ENCODE assay signal across 1 cellular context in the genomic region with DNA sequence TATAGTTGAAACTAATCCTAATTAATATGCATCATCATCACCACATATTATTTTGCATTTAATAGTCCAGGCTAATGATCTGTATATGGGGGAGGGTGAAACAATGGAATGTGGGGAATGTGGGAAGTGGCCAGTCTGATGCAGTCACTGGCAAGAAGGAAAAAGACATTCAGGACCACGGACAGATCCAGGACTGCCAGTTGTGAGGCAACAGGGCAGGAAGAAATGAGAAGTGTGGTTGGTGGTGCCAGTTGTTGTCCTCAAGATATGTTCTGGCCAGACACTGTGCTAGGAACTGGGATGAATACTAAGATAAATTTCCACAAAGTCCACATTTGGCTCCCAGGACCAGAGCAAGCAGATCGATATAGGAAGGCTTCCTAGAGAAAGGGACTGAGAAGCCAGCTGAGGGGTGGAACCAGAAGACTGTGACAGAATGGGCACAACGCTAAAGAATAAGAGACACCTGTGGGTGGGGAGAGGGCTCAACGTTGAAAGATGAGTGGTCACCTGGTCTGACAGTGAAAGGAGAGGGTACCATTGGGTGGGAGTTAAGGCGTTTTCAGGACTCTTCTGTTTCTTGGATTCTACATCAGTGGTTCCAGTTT.
TF ChIP-seq lines count a peak whose summit lies in the region.

No MANE protein-coding gene starts in this region.

TF ChIP-seq in HepG2, 621 proteins besides CTCF, POLR2A, EP300 and RAD21 (continued from another document and continues in another):
- no peak; the same call in 1 of the 2 replicates for TF ChIP-seq NFKB2 (CRISPR knock-in tag; IDR thresholded peaks at IDR 0.05; ENCODE audit: borderline replicate concordance)
- TF ChIP-seq, protein P1, sequence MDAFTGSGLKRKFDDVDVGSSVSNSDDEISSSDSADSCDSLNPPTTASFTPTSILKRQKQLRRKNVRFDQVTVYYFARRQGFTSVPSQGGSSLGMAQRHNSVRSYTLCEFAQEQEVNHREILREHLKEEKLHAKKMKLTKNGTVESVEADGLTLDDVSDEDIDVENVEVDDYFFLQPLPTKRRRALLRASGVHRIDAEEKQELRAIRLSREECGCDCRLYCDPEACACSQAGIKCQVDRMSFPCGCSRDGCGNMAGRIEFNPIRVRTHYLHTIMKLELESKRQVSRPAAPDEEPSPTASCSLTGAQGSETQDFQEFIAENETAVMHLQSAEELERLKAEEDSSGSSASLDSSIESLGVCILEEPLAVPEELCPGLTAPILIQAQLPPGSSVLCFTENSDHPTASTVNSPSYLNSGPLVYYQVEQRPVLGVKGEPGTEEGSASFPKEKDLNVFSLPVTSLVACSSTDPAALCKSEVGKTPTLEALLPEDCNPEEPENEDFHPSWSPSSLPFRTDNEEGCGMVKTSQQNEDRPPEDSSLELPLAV (CRISPR knock-in tag; conservative IDR thresholded peaks at IDR 0.05; ENCODE audit: low read depth): no peak
- TF ChIP-seq ZNF331 (CRISPR knock-in tag; IDR thresholded peaks at IDR 0.05): peak; percentile 79
- no peak for TF ChIP-seq ARNT (IDR thresholded peaks at IDR 0.05)
- TF ChIP-seq, protein P2, sequence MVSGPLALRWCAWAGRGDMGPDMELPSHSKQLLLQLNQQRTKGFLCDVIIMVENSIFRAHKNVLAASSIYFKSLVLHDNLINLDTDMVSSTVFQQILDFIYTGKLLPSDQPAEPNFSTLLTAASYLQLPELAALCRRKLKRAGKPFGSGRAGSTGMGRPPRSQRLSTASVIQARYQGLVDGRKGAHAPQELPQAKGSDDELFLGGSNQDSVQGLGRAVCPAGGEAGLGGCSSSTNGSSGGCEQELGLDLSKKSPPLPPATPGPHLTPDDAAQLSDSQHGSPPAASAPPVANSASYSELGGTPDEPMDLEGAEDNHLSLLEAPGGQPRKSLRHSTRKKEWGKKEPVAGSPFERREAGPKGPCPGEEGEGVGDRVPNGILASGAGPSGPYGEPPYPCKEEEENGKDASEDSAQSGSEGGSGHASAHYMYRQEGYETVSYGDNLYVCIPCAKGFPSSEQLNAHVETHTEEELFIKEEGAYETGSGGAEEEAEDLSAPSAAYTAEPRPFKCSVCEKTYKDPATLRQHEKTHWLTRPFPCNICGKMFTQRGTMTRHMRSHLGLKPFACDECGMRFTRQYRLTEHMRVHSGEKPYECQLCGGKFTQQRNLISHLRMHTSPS (CRISPR knock-in tag; IDR thresholded peaks at IDR 0.05; ENCODE audit: low read depth): no peak
- TF ChIP-seq ZNF703 (CRISPR knock-in tag; IDR thresholded peaks at IDR 0.05; ENCODE audit: borderline replicate concordance): no peak
- 0 out of 2 replicates have a peak, but pooled peaks have one; percentile 33 for TF ChIP-seq ZNF451 (CRISPR knock-in tag; IDR thresholded peaks at IDR 0.05)
- TF ChIP-seq ZMYM3 (CRISPR knock-in tag; IDR thresholded peaks at IDR 0.05): no peak
- TF ChIP-seq IKZF1 (IDR thresholded peaks at IDR 0.05): no peak
- TF ChIP-seq, protein P3, sequence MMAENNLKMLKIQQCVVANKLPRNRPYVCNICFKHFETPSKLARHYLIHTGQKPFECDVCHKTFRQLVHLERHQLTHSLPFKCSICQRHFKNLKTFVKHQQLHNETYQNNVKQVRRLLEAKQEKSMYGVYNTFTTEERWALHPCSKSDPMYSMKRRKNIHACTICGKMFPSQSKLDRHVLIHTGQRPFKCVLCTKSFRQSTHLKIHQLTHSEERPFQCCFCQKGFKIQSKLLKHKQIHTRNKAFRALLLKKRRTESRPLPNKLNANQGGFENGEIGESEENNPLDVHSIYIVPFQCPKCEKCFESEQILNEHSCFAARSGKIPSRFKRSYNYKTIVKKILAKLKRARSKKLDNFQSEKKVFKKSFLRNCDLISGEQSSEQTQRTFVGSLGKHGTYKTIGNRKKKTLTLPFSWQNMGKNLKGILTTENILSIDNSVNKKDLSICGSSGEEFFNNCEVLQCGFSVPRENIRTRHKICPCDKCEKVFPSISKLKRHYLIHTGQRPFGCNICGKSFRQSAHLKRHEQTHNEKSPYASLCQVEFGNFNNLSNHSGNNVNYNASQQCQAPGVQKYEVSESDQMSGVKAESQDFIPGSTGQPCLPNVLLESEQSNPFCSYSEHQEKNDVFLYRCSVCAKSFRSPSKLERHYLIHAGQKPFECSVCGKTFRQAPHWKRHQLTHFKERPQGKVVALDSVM (CRISPR knock-in tag; IDR thresholded peaks at IDR 0.05): no peak
- no peak for TF ChIP-seq ZMYM2 (CRISPR knock-in tag; IDR thresholded peaks at IDR 0.05)
- TF ChIP-seq, protein P4, sequence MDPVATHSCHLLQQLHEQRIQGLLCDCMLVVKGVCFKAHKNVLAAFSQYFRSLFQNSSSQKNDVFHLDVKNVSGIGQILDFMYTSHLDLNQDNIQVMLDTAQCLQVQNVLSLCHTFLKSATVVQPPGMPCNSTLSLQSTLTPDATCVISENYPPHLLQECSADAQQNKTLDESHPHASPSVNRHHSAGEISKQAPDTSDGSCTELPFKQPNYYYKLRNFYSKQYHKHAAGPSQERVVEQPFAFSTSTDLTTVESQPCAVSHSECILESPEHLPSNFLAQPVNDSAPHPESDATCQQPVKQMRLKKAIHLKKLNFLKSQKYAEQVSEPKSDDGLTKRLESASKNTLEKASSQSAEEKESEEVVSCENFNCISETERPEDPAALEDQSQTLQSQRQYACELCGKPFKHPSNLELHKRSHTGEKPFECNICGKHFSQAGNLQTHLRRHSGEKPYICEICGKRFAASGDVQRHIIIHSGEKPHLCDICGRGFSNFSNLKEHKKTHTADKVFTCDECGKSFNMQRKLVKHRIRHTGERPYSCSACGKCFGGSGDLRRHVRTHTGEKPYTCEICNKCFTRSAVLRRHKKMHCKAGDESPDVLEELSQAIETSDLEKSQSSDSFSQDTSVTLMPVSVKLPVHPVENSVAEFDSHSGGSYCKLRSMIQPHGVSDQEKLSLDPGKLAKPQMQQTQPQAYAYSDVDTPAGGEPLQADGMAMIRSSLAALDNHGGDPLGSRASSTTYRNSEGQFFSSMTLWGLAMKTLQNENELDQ (CRISPR knock-in tag; IDR thresholded peaks at IDR 0.05; ENCODE audit: borderline replicate concordance): peak; percentile 86; the same call in 1 of the 2 replicates
- TF ChIP-seq EZH2 (conservative IDR thresholded peaks at IDR 0.05; ENCODE audit: low read depth, low read length): no peak
- TF ChIP-seq, protein P5, sequence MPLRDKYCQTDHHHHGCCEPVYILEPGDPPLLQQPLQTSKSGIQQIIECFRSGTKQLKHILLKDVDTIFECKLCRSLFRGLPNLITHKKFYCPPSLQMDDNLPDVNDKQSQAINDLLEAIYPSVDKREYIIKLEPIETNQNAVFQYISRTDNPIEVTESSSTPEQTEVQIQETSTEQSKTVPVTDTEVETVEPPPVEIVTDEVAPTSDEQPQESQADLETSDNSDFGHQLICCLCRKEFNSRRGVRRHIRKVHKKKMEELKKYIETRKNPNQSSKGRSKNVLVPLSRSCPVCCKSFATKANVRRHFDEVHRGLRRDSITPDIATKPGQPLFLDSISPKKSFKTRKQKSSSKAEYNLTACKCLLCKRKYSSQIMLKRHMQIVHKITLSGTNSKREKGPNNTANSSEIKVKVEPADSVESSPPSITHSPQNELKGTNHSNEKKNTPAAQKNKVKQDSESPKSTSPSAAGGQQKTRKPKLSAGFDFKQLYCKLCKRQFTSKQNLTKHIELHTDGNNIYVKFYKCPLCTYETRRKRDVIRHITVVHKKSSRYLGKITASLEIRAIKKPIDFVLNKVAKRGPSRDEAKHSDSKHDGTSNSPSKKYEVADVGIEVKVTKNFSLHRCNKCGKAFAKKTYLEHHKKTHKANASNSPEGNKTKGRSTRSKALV (CRISPR knock-in tag; IDR thresholded peaks at IDR 0.05): 0 out of 2 replicates have a peak, but pooled peaks have one; percentile 35
- TF ChIP-seq, protein P6, sequence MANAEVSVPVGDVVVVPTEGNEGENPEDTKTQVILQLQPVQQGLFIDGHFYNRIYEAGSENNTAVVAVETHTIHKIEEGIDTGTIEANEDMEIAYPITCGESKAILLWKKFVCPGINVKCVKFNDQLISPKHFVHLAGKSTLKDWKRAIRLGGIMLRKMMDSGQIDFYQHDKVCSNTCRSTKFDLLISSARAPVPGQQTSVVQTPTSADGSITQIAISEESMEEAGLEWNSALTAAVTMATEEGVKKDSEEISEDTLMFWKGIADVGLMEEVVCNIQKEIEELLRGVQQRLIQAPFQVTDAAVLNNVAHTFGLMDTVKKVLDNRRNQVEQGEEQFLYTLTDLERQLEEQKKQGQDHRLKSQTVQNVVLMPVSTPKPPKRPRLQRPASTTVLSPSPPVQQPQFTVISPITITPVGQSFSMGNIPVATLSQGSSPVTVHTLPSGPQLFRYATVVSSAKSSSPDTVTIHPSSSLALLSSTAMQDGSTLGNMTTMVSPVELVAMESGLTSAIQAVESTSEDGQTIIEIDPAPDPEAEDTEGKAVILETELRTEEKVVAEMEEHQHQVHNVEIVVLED (CRISPR knock-in tag; IDR thresholded peaks at IDR 0.05; ENCODE audit: borderline replicate concordance): no peak
- TF ChIP-seq, protein P7, sequence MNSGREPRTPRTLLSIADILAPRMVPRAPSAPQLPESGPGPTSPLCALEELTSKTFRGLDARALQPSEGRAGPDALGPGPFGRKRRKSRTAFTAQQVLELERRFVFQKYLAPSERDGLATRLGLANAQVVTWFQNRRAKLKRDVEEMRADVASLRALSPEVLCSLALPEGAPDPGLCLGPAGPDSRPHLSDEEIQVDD (CRISPR knock-in tag; IDR thresholded peaks at IDR 0.05; ENCODE audit: borderline replicate concordance): no peak
- TF ChIP-seq GATA4 (IDR thresholded peaks at IDR 0.05; ENCODE audit: borderline replicate concordance, low read depth): no peak
- TF ChIP-seq MXD4 (CRISPR knock-in tag; IDR thresholded peaks at IDR 0.05): no peak; the same call in 1 of the 2 replicates
- TF ChIP-seq, protein P8, sequence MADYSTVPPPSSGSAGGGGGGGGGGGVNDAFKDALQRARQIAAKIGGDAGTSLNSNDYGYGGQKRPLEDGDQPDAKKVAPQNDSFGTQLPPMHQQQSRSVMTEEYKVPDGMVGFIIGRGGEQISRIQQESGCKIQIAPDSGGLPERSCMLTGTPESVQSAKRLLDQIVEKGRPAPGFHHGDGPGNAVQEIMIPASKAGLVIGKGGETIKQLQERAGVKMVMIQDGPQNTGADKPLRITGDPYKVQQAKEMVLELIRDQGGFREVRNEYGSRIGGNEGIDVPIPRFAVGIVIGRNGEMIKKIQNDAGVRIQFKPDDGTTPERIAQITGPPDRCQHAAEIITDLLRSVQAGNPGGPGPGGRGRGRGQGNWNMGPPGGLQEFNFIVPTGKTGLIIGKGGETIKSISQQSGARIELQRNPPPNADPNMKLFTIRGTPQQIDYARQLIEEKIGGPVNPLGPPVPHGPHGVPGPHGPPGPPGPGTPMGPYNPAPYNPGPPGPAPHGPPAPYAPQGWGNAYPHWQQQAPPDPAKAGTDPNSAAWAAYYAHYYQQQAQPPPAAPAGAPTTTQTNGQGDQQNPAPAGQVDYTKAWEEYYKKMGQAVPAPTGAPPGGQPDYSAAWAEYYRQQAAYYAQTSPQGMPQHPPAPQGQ (CRISPR knock-in tag; IDR thresholded peaks at IDR 0.05; ENCODE audit: borderline replicate concordance): no peak
- peak; percentile 99 for TF ChIP-seq MIER2 (CRISPR knock-in tag; IDR thresholded peaks at IDR 0.05)
- TF ChIP-seq ZFP90 (CRISPR knock-in tag; IDR thresholded peaks at IDR 0.05; ENCODE audit: borderline replicate concordance): no peak
- TF ChIP-seq, protein P9, sequence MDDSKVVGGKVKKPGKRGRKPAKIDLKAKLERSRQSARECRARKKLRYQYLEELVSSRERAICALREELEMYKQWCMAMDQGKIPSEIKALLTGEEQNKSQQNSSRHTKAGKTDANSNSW (CRISPR knock-in tag; IDR thresholded peaks at IDR 0.05; ENCODE audit: borderline replicate concordance): no peak
- no peak for TF ChIP-seq ZNF761 (CRISPR knock-in tag; conservative IDR thresholded peaks at IDR 0.05)
- TF ChIP-seq XBP1 (CRISPR knock-in tag; IDR thresholded peaks at IDR 0.05): 0 out of 2 replicates have a peak, but pooled peaks have one; percentile 55
- peak; percentile 35; the same call in 1 of the 2 replicates for TF ChIP-seq FOXO1 (CRISPR knock-in tag; IDR thresholded peaks at IDR 0.05)
- TF ChIP-seq HIVEP1 (CRISPR knock-in tag; IDR thresholded peaks at IDR 0.05): no peak
- TF ChIP-seq MED13 (CRISPR knock-in tag; IDR thresholded peaks at IDR 0.05): no peak
- no peak for TF ChIP-seq MED1 (CRISPR knock-in tag; IDR thresholded peaks at IDR 0.05)
- TF ChIP-seq, protein P10, sequence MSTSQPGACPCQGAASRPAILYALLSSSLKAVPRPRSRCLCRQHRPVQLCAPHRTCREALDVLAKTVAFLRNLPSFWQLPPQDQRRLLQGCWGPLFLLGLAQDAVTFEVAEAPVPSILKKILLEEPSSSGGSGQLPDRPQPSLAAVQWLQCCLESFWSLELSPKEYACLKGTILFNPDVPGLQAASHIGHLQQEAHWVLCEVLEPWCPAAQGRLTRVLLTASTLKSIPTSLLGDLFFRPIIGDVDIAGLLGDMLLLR (CRISPR knock-in tag; IDR thresholded peaks at IDR 0.05): no peak
- TF ChIP-seq FOXC1 (CRISPR knock-in tag; IDR thresholded peaks at IDR 0.05; ENCODE audit: borderline replicate concordance): no peak
- TF ChIP-seq, protein P11, sequence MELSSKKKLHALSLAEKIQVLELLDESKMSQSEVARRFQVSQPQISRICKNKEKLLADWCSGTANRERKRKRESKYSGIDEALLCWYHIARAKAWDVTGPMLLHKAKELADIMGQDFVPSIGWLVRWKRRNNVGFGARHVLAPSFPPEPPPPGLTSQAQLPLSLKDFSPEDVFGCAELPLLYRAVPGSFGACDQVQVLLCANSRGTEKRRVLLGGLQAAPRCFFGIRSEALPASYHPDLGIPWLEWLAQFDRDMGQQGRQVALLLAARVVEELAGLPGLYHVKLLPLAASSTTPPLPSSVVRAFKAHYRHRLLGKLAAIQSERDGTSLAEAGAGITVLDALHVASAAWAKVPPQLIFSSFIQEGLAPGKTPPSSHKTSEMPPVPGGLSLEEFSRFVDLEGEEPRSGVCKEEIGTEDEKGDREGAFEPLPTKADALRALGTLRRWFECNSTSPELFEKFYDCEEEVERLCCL (CRISPR knock-in tag; IDR thresholded peaks at IDR 0.05; ENCODE audit: borderline replicate concordance): no peak
- TF ChIP-seq ISX (CRISPR knock-in tag; conservative IDR thresholded peaks at IDR 0.05): 0 out of 2 replicates have a peak, but pooled peaks have one; percentile 42
- TF ChIP-seq, protein P12, sequence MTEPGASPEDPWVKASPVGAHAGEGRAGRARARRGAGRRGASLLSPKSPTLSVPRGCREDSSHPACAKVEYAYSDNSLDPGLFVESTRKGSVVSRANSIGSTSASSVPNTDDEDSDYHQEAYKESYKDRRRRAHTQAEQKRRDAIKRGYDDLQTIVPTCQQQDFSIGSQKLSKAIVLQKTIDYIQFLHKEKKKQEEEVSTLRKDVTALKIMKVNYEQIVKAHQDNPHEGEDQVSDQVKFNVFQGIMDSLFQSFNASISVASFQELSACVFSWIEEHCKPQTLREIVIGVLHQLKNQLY (CRISPR knock-in tag; IDR thresholded peaks at IDR 0.05): no peak
- TF ChIP-seq PAF1 (CRISPR knock-in tag; IDR thresholded peaks at IDR 0.05): no peak
- TF ChIP-seq RAD51 (IDR thresholded peaks at IDR 0.05; ENCODE audit: borderline replicate concordance): no peak
- no peak for TF ChIP-seq JDP2 (CRISPR knock-in tag; IDR thresholded peaks at IDR 0.05; ENCODE audit: borderline replicate concordance)
- TF ChIP-seq HOXA3 (CRISPR knock-in tag; IDR thresholded peaks at IDR 0.05): 0 out of 2 replicates have a peak, but pooled peaks have one; percentile 36
- TF ChIP-seq PHB2 (IDR thresholded peaks at IDR 0.05; ENCODE audit: partially characterized antibody): no peak
- TF ChIP-seq ZNF567 (CRISPR knock-in tag; IDR thresholded peaks at IDR 0.05; ENCODE audit: borderline replicate concordance): no peak
